Comparison of ENCODE assay signal across 29 cellular contexts in the genomic region with DNA sequence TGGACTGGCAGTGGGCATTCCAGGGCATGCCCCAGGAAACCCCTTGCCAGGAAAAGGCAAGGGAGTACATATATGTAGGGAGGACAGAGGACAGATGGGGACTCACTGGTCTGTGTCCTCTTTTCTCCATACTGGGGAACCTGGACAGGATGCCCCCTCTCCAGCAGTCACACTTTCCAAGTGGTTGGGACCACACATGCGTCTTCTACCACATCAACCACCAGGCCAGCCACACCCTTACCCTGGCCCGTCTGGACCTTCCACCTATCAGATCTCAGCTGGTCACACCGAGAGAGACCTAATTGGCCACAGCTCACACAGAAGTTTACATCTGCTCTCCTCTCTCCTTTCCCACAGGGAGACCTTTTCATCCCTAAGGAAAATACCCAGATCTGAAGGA. TPM values are rescaled to one million over a fixed set of nuclear protein-coding genes. Genes with fewer than 3 reads are reported as not detected.
DNase-seq lines count a peak whose midpoint lies in the region; ATAC-seq, FAIRE-seq and TF ChIP-seq lines count a peak whose summit lies in the region.
"Had no signal": no experiment of that assay in that cellular context is flagged by ENCODE, and none has a peak within 500 bp of the region (broad histone marks: within the 10 kb centered on the region; RNA-seq: fewer than 3 reads in every experiment).

No MANE protein-coding gene starts in this region.

- H2BK15ac ChIP-seq in H9 (ENCODE audit: low read depth, low read length): no peak overlapping the region

- H3K9me3 ChIP-seq in heart left ventricle: no peaks in the 10 kb centered on the region
- no peaks in the 10 kb centered on the region for H3K9me3 ChIP-seq in endothelial cell of umbilical vein (replicated peaks; ENCODE audit: control insufficient read depth, insufficient read depth, low read length)
- no peaks in the 10 kb centered on the region for H3K9me3 ChIP-seq in naive thymus-derived CD4-positive, alpha-beta T cell (ENCODE audit: control insufficient read depth in 2 of 3, low read length in 3 of 3)
- no peaks in the 10 kb centered on the region for H3K9me3 ChIP-seq in upper lobe of right lung
- no peaks in the 10 kb centered on the region for H3K9me3 ChIP-seq in H9 (ENCODE audit: control insufficient read depth, low read depth, low read length)
- H3K9me3 ChIP-seq: ascending aorta, thoracic aorta had no signal

- no peaks in the 10 kb centered on the region for H3K36me3 ChIP-seq in heart left ventricle
- H3K36me3 ChIP-seq in endothelial cell of umbilical vein (ENCODE audit: control insufficient read depth in 2 of 2, extremely low read depth in 1 of 2, insufficient read depth in 2 of 2, low read length in 2 of 2): no peaks in the 10 kb centered on the region
- no peaks in the 10 kb centered on the region for H3K36me3 ChIP-seq in naive thymus-derived CD4-positive, alpha-beta T cell (ENCODE audit: control insufficient read depth in 2 of 3, insufficient read depth in 3 of 3, low read length in 3 of 3)
- no peaks in the 10 kb centered on the region for H3K36me3 ChIP-seq in upper lobe of right lung
- H3K36me3 ChIP-seq: ascending aorta, cardiac muscle cell, thoracic aorta had no signal

- H3K4me2 ChIP-seq in endothelial cell of umbilical vein (ENCODE audit: insufficient read depth, low read length) (no peak overlapping the region), H9 (ENCODE audit: insufficient read depth, insufficient read length, low read length) (no peak overlapping the region)

- H3K79me2 ChIP-seq in endothelial cell of umbilical vein (ENCODE audit: control insufficient read depth, insufficient read depth, low read length) (no peaks in the 10 kb centered on the region), H9 (ENCODE audit: insufficient read depth, low read length) (no peaks in the 10 kb centered on the region)

- no peak for TF ChIP-seq POLR2A in heart left ventricle (IDR thresholded peaks at IDR 0.05)
- no peak for TF ChIP-seq POLR2A in endothelial cell of umbilical vein (IDR thresholded peaks at IDR 0.05; ENCODE audit: low read depth, low read length)

- no peak overlapping the region for H3K4me3 Mint-ChIP-seq in naive thymus-derived CD4-positive, alpha-beta T cell
- no peak overlapping the region for H3K4me3 Mint-ChIP-seq in H9
- H3K4me3 Mint-ChIP-seq in activated naive CD8-positive, alpha-beta T cell treated with anti-CD3 and anti-CD28 coated beads for 36 hours: no peak overlapping the region
- H3K4me3 Mint-ChIP-seq: activated CD4-positive, alpha-beta memory T cell treated with anti-CD3 and anti-CD28 coated beads for 36 hours; activated naive CD8-positive, alpha-beta T cell; activated T-helper 17 cell treated with anti-CD3 and anti-CD28 coated beads, Interleukin-2, amount 50 U/mL, for 72 hours; CD4-positive, alpha-beta memory T cell had no signal

- H3K27ac ChIP-seq in heart left ventricle (peak overlapping the region in 11 of 12 donors; percentile 51 to 85 (median 81)), endothelial cell of umbilical vein (ENCODE audit: insufficient read depth, low read depth, low read length) (peak overlapping the region; percentile 95), upper lobe of right lung (peak overlapping the region; percentile 30), H9 (ENCODE audit: insufficient read length, low read depth, low read length) (no peak overlapping the region)
- no peak overlapping the region for H3K27ac ChIP-seq in naive thymus-derived CD4-positive, alpha-beta T cell (ENCODE audit: low read depth, low read length)
- H3K27ac ChIP-seq: ascending aorta, cardiac muscle cell, thoracic aorta had no signal

- H2BK20ac ChIP-seq in H9 (ENCODE audit: low read depth, low read length, poor library complexity, severe bottlenecking): no peak overlapping the region

- no peak overlapping the region for H3K9ac ChIP-seq in endothelial cell of umbilical vein (replicated peaks; ENCODE audit: extremely low read depth, insufficient read depth, low read length)
- no peak overlapping the region for H3K9ac ChIP-seq in H9 (ENCODE audit: extremely low read depth, insufficient read length, low read length)

- H4K20me1 ChIP-seq in endothelial cell of umbilical vein (replicated peaks; ENCODE audit: control insufficient read depth, extremely low read depth, insufficient read depth, low read length) (no peaks in the 10 kb centered on the region), H9 (ENCODE audit: control insufficient read depth, insufficient read depth, insufficient read length) (no peaks in the 10 kb centered on the region)

- peaks cover 0 to 10% (median 4%) of the 10 kb centered on the region in 5 donors for H3K27me3 Mint-ChIP-seq in naive thymus-derived CD4-positive, alpha-beta T cell
- H3K27me3 Mint-ChIP-seq in H9 (ENCODE audit: low read depth): peaks cover 14% of the 10 kb centered on the region
- H3K27me3 Mint-ChIP-seq in activated naive CD8-positive, alpha-beta T cell treated with anti-CD3 and anti-CD28 coated beads for 36 hours: no peaks in the 10 kb centered on the region

- POLR2A ChIA-PET in endothelial cell of umbilical vein (lab: Charles Lee): interaction anchor here (1.0 to 2.7 kb wide), 4 partner anchors 10 to 30 kb away, joined by 3 to 18 read pairs (median 4); a partner anchor contains a TSS
- POLR2A ChIA-PET in naive thymus-derived CD4-positive, alpha-beta T cell (lab: Charles Lee): no interaction called here

- H3K9me1 ChIP-seq in endothelial cell of umbilical vein (replicated peaks; ENCODE audit: control insufficient read depth, extremely low read depth, insufficient read depth, low read length): no peaks in the 10 kb centered on the region

- H2AFZ ChIP-seq in endothelial cell of umbilical vein (ENCODE audit: low read depth, low read length) (no peak overlapping the region), H9 (ENCODE audit: low read length) (no peak overlapping the region)

- DNase-seq in heart left ventricle (peak in 1 of 5 donors; percentile 14), Right ventricle myocardium superior (no peak), endothelial cell of umbilical vein (ENCODE audit: low read depth, low spot score) (peak; percentile 38), upper lobe of right lung (peak; percentile 28), H9 (no peak)
- no peak for DNase-seq in naive thymus-derived CD4-positive, alpha-beta T cell
- DNase-seq in activated CD8-positive, alpha-beta memory T cell treated with anti-CD3 and anti-CD28 coated beads, Interleukin-2, amount 50 U/mL, for 48 hours: no peak
- DNase-seq in activated naive CD8-positive, alpha-beta T cell treated with anti-CD3 and anti-CD28 coated beads for 36 hours: no peak
- DNase-seq: activated CD4-positive, alpha-beta memory T cell treated with anti-CD3 and anti-CD28 coated beads for 36 hours; AML-193; CD4-positive, alpha-beta memory T cell; NCI-H1048; NCI-H1694 treated with DMSO at 0.1 percent for 48 hours; NCI-H2171; NCI-H524; nucleus accumbens; stimulated activated naive CD4-positive, alpha-beta T cell treated with Interleukin-2 at 50 U/mL for 16 hours; T-helper 1 cell had no signal

- H4K5ac ChIP-seq in H9 (ENCODE audit: insufficient read length, low read depth, low read length): no peak overlapping the region

- ATAC-seq in heart left ventricle (no peak), Right ventricle myocardium superior (ENCODE audit: poor library complexity) (no peak), upper lobe of right lung (no peak)
- ATAC-seq in naive thymus-derived CD4-positive, alpha-beta T cell: peak; percentile 20
- ATAC-seq: activated T-helper 17 cell treated with anti-CD3 and anti-CD28 coated beads, Interleukin-2, amount 50 U/mL, for 72 hours had no signal

- H3K14ac ChIP-seq in H9 (ENCODE audit: insufficient read depth, low read length): no peak overlapping the region

- no peaks in the 10 kb centered on the region for H3K23me2 ChIP-seq in H9 (ENCODE audit: insufficient read length, low read depth, low read length, poor library complexity, severe bottlenecking)

- no peaks in the 10 kb centered on the region for H3K36me3 Mint-ChIP-seq in naive thymus-derived CD4-positive, alpha-beta T cell
- H3K36me3 Mint-ChIP-seq in H9 (ENCODE audit: insufficient read depth in 1 of 3, low read depth in 3 of 3): no peaks in the 10 kb centered on the region; a peak in 1 of 7 replicates
- H3K36me3 Mint-ChIP-seq in activated naive CD8-positive, alpha-beta T cell treated with anti-CD3 and anti-CD28 coated beads for 36 hours: no peaks in the 10 kb centered on the region
- H3K36me3 Mint-ChIP-seq: activated CD4-positive, alpha-beta memory T cell treated with anti-CD3 and anti-CD28 coated beads for 36 hours; activated naive CD8-positive, alpha-beta T cell; CD4-positive, alpha-beta memory T cell had no signal

- no peaks in the 10 kb centered on the region for H3K9me3 Mint-ChIP-seq in naive thymus-derived CD4-positive, alpha-beta T cell
- H3K9me3 Mint-ChIP-seq in H9: no peaks in the 10 kb centered on the region
- H3K9me3 Mint-ChIP-seq in activated naive CD8-positive, alpha-beta T cell treated with anti-CD3 and anti-CD28 coated beads for 36 hours: no peaks in the 10 kb centered on the region
- H3K9me3 Mint-ChIP-seq: activated CD4-positive, alpha-beta memory T cell treated with anti-CD3 and anti-CD28 coated beads for 36 hours; activated T-helper 17 cell treated with anti-CD3 and anti-CD28 coated beads, Interleukin-2, amount 50 U/mL, for 72 hours had no signal

- no peak overlapping the region for H3T11ph ChIP-seq in H9 (ENCODE audit: low read length)

- CTCF ChIA-PET in endothelial cell of umbilical vein (lab: Charles Lee): interaction anchor here (1.3 to 10.5 kb wide), 7 partner anchors 8 to 126 kb away, joined by 4 to 393 read pairs (median 10); a partner anchor contains a TSS
- CTCF ChIA-PET in naive thymus-derived CD4-positive, alpha-beta T cell (lab: Charles Lee): no interaction called here

- peak; percentile 38 for FAIRE-seq in endothelial cell of umbilical vein (lab: Jason Lieb, UNC)
- FAIRE-seq: A204.1, endometrium, keratinocyte had no signal

- TF ChIP-seq CTCF in heart left ventricle (IDR thresholded peaks at IDR 0.05) (no peak), endothelial cell of umbilical vein (IDR thresholded peaks at IDR 0.05; ENCODE audit: extremely low read depth in 1 of 2, insufficient read depth in 1 of 2, low read depth in 1 of 2, low read length in 2 of 2) (no peak), upper lobe of right lung (IDR thresholded peaks at IDR 0.05) (no peak), H9 (conservative IDR thresholded peaks at IDR 0.05) (no peak)

- no peak overlapping the region for H3K23ac ChIP-seq in H9 (ENCODE audit: insufficient read length, low read depth, low read length)

- no peak overlapping the region for H4K8ac ChIP-seq in H9 (replicated peaks; ENCODE audit: insufficient read length, low read depth, low read length)

- H2BK5ac ChIP-seq in H9 (ENCODE audit: insufficient read length, low read length): no peak overlapping the region

- 72 to 81% (median 77%) methylated on average over 3 of the region's 3 CpGs for WGBS in heart left ventricle, 4 donors
- no CpG with 5 or more reads among the region's 3 CpGs for WGBS in H9 (ENCODE audit: extremely low coverage, insufficient read length, low lambda C conversion rate)

- dilution Hi-C loops in endothelial cell of umbilical vein (cut with MboI; ENCODE audit: extremely low pct_ligation_motif_present, low sequenced_read_pairs): no loop called here

- no peak overlapping the region for H4K91ac ChIP-seq in H9 (ENCODE audit: insufficient read length, low read depth, low read length)

- H2BK120ac ChIP-seq in H9 (ENCODE audit: low read depth, low read length, poor library complexity, severe bottlenecking): no peak overlapping the region

- H3K4ac ChIP-seq in H9 (ENCODE audit: low read depth, low read length): no peak overlapping the region

- H3K79me1 ChIP-seq in H9 (ENCODE audit: insufficient read depth, low read depth, low read length, poor library complexity, severe bottlenecking): no peaks in the 10 kb centered on the region

- no peaks in the 10 kb centered on the region for H3K4me1 Mint-ChIP-seq in naive thymus-derived CD4-positive, alpha-beta T cell
- H3K4me1 Mint-ChIP-seq in H9: peaks cover 10 to 14% of the 10 kb centered on the region in 2 experiments
- H3K4me1 Mint-ChIP-seq in activated naive CD8-positive, alpha-beta T cell treated with anti-CD3 and anti-CD28 coated beads for 36 hours: no peaks in the 10 kb centered on the region
- H3K4me1 Mint-ChIP-seq: activated T-helper 17 cell treated with anti-CD3 and anti-CD28 coated beads, Interleukin-2, amount 50 U/mL, for 72 hours; CD4-positive, alpha-beta memory T cell had no signal

- no peak overlapping the region for H3K18ac ChIP-seq in H9 (ENCODE audit: insufficient read length, low read depth, low read length)

- no peak overlapping the region for H3K56ac ChIP-seq in H9 (ENCODE audit: insufficient read length, low read depth, low read length)

- H3K4me3 ChIP-seq in heart left ventricle: no peak overlapping the region
- no peak overlapping the region for H3K4me3 ChIP-seq in endothelial cell of umbilical vein (replicated peaks in 1 of 3; ENCODE audit: insufficient read depth in 1 of 3, low read depth in 1 of 3, low read length in 3 of 3)
- no peak overlapping the region for H3K4me3 ChIP-seq in naive thymus-derived CD4-positive, alpha-beta T cell (ENCODE audit: low read length)
- no peak overlapping the region for H3K4me3 ChIP-seq in upper lobe of right lung
- H3K4me3 ChIP-seq: ascending aorta, cardiac muscle cell, thoracic aorta had no signal

- H2AK5ac ChIP-seq in H9 (ENCODE audit: insufficient read length, low read length): no peak overlapping the region

- H2BK12ac ChIP-seq in H9 (ENCODE audit: insufficient read length, low read depth, low read length): no peak overlapping the region

- H3K4me1 ChIP-seq in heart left ventricle (peaks cover 5 to 44% (median 31%) of the 10 kb centered on the region in 12 donors), endothelial cell of umbilical vein (ENCODE audit: control insufficient read depth, extremely low read depth, insufficient read depth, low read length) (peaks cover 52% of the 10 kb centered on the region), upper lobe of right lung (peaks cover 17% of the 10 kb centered on the region), H9 (ENCODE audit: insufficient read depth, low read length) (no peaks in the 10 kb centered on the region)
- H3K4me1 ChIP-seq in naive thymus-derived CD4-positive, alpha-beta T cell (ENCODE audit: control insufficient read depth in 2 of 2, insufficient read depth in 2 of 2, low read length in 2 of 2): no peaks in the 10 kb centered on the region
- H3K4me1 ChIP-seq: ascending aorta had no signal

- intact Hi-C loops in heart left ventricle (cut with DNase I): loop anchor here in 3 of 10 donors (2.0 to 10.0 kb wide), 5 partner anchors 27 to 229 kb away; no protein-coding TSS in a partner anchor
- intact Hi-C loops in Right ventricle myocardium superior (cut with DNase I): no loop called here
- intact Hi-C loops in endothelial cell of umbilical vein (cut with micrococcal nuclease): loop anchor here (2.0 kb wide), 1 partner anchor 77 kb away; no protein-coding TSS in a partner anchor
- intact Hi-C loops in naive thymus-derived CD4-positive, alpha-beta T cell (cut with micrococcal nuclease): no loop called here
- intact Hi-C loops in upper lobe of right lung (cut with DNase I): no loop called here

- H3K27me3 ChIP-seq in heart left ventricle: no peaks in the 10 kb centered on the region
- no peaks in the 10 kb centered on the region for H3K27me3 ChIP-seq in endothelial cell of umbilical vein (ENCODE audit: control insufficient read depth in 2 of 2, insufficient read depth in 2 of 2, low read length in 2 of 2)
- H3K27me3 ChIP-seq in naive thymus-derived CD4-positive, alpha-beta T cell (ENCODE audit: control insufficient read depth in 2 of 2, insufficient read depth in 2 of 2, low read length in 2 of 2): peaks cover 0 to 3% of the 10 kb centered on the region in 2 donors
- H3K27me3 ChIP-seq in upper lobe of right lung: no peaks in the 10 kb centered on the region
- peaks cover 2% of the 10 kb centered on the region; the same call in 1 of the 2 replicates for H3K27me3 ChIP-seq in H9 (ENCODE audit: insufficient read depth, low read length)
- H3K27me3 ChIP-seq: ascending aorta, cardiac muscle cell had no signal

- no peak overlapping the region for H3K27ac Mint-ChIP-seq in naive thymus-derived CD4-positive, alpha-beta T cell
- no peak overlapping the region for H3K27ac Mint-ChIP-seq in H9
- H3K27ac Mint-ChIP-seq in activated naive CD8-positive, alpha-beta T cell treated with anti-CD3 and anti-CD28 coated beads for 36 hours: no peak overlapping the region
- H3K27ac Mint-ChIP-seq: activated CD4-positive, alpha-beta memory T cell treated with anti-CD3 and anti-CD28 coated beads for 36 hours; activated naive CD8-positive, alpha-beta T cell; activated T-helper 17 cell treated with anti-CD3 and anti-CD28 coated beads, Interleukin-2, amount 50 U/mL, for 72 hours had no signal

- BruUV-seq in endothelial cell of umbilical vein (replicated peaks; lab: Mats Ljungman, UMichigan): no TSS peak

RNA-seq across cellular contexts. Expression of a gene that starts 8.3 kb away (rescaled TPM):
- total RNA-seq in heart left ventricle (not detected), Right ventricle myocardium superior (not detected), endothelial cell of umbilical vein (0.95 and 1.2 TPM in 2 replicates), upper lobe of right lung (not detected), H9 (2021) (0.61 and 0.81 TPM in 2 replicates)
- polyA plus RNA-seq in heart left ventricle (not detected), endothelial cell of umbilical vein (0.80 and 0.92 TPM in 2 replicates)
- polyA plus RNA-seq in endothelial cell of umbilical vein (2011; cell fraction: cytosol; rRNA removed): 0.25 and 0.34 TPM in 2 replicates
- polyA plus RNA-seq in endothelial cell of umbilical vein (2011; cell fraction: nucleus; rRNA removed): 2.9 and 3.2 TPM in 2 replicates
- 0.60 and 0.86 TPM in 2 replicates for polyA plus RNA-seq in endothelial cell of umbilical vein (2012)
- polyA minus RNA-seq in endothelial cell of umbilical vein: 0.36 and 0.61 TPM in 2 replicates
- polyA minus RNA-seq in endothelial cell of umbilical vein (2011; cell fraction: cytosol; rRNA and poly(A)+ RNA removed): not detected
- polyA minus RNA-seq in endothelial cell of umbilical vein (2011; cell fraction: nucleus; rRNA and poly(A)+ RNA removed): 0.58 and 0.87 TPM in 2 replicates
- total RNA-seq in naive thymus-derived CD4-positive, alpha-beta T cell: not detected
- not detected for polyA plus RNA-seq in naive thymus-derived CD4-positive, alpha-beta T cell
- not detected for total RNA-seq in activated naive CD8-positive, alpha-beta T cell treated with anti-CD3 and anti-CD28 coated beads for 36 hours
- total RNA-seq: activated CD4-positive, alpha-beta memory T cell treated with anti-CD3 and anti-CD28 coated beads for 36 hours; activated T-helper 17 cell treated with anti-CD3 and anti-CD28 coated beads, Interleukin-2, amount 50 U/mL, for 72 hours; ascending aorta; CD4-positive, alpha-beta memory T cell; H4; skeletal muscle tissue; thoracic aorta had no signal
- polyA plus RNA-seq: cardiac muscle cell; CD4-positive, alpha-beta memory T cell; fibroblast of lung; keratinocyte had no signal

RNA-seq across cellular contexts. Expression of a gene that starts 11.1 kb away (rescaled TPM):
- total RNA-seq in heart left ventricle (100 to 1,000 TPM in 1 of 9 donors, 10 to 100 TPM in 8; 23.5 to 116 (median 33.4) TPM), Right ventricle myocardium superior (35.1 TPM), endothelial cell of umbilical vein (404 and 427 TPM in 2 replicates), upper lobe of right lung (223 TPM), H9 (2021) (not detected in 2 replicates)
- polyA plus RNA-seq in heart left ventricle (10 to 100 TPM; 20.5 to 35.1 TPM), endothelial cell of umbilical vein (355 and 403 TPM in 2 replicates)
- 270 and 301 TPM in 2 replicates for polyA plus RNA-seq in endothelial cell of umbilical vein (2011; cell fraction: cytosol; rRNA removed)
- polyA plus RNA-seq in endothelial cell of umbilical vein (2011; cell fraction: nucleus; rRNA removed): 559 and 644 TPM in 2 replicates
- polyA plus RNA-seq in endothelial cell of umbilical vein (2012): 203 and 337 TPM in 2 replicates
- polyA minus RNA-seq in endothelial cell of umbilical vein: 398 and 445 TPM in 2 replicates
- polyA minus RNA-seq in endothelial cell of umbilical vein (2011; cell fraction: cytosol; rRNA and poly(A)+ RNA removed): not detected
- 169 and 190 TPM in 2 replicates for polyA minus RNA-seq in endothelial cell of umbilical vein (2011; cell fraction: nucleus; rRNA and poly(A)+ RNA removed)
- total RNA-seq in naive thymus-derived CD4-positive, alpha-beta T cell: under 1 TPM in 2 of 5 experiments, not detected in 3; 0.64 to 0.70 TPM
- polyA plus RNA-seq in naive thymus-derived CD4-positive, alpha-beta T cell: not detected
- not detected for total RNA-seq in activated naive CD8-positive, alpha-beta T cell treated with anti-CD3 and anti-CD28 coated beads for 36 hours
- total RNA-seq: activated CD4-positive, alpha-beta memory T cell treated with anti-CD3 and anti-CD28 coated beads for 36 hours; activated T-helper 17 cell treated with anti-CD3 and anti-CD28 coated beads, Interleukin-2, amount 50 U/mL, for 72 hours had no signal
- polyA plus RNA-seq: cardiac muscle cell; CD4-positive, alpha-beta memory T cell; keratinocyte had no signal

RNA-seq across cellular contexts. Expression of a gene that starts 47.7 kb away (rescaled TPM):
- total RNA-seq in heart left ventricle (under 1 TPM; 0.13 to 0.93 (median 0.35) TPM), Right ventricle myocardium superior (0.30 TPM), endothelial cell of umbilical vein (2.4 and 2.5 TPM in 2 replicates), upper lobe of right lung (1.5 TPM), H9 (2021) (19.5 and 19.7 TPM in 2 replicates)
- polyA plus RNA-seq in heart left ventricle (under 1 TPM; 0.17 to 0.23 TPM), endothelial cell of umbilical vein (1.4 and 1.5 TPM in 2 replicates)
- polyA plus RNA-seq in endothelial cell of umbilical vein (2011; cell fraction: cytosol; rRNA removed): 0.50 and 0.54 TPM in 2 replicates
- polyA plus RNA-seq in endothelial cell of umbilical vein (2011; cell fraction: nucleus; rRNA removed): 3.3 TPM in 2 replicates
- polyA plus RNA-seq in endothelial cell of umbilical vein (2012): 0.48 and 0.49 TPM in 2 replicates
- 4.6 and 5.1 TPM in 2 replicates for polyA minus RNA-seq in endothelial cell of umbilical vein
- not detected for polyA minus RNA-seq in endothelial cell of umbilical vein (2011; cell fraction: cytosol; rRNA and poly(A)+ RNA removed)
- 2.5 and 3.5 TPM in 2 replicates for polyA minus RNA-seq in endothelial cell of umbilical vein (2011; cell fraction: nucleus; rRNA and poly(A)+ RNA removed)
- total RNA-seq in naive thymus-derived CD4-positive, alpha-beta T cell: 1 to 10 TPM in 4 of 5 experiments, under 1 TPM in 1; 0.22 to 2.1 (median 1.5) TPM
- polyA plus RNA-seq in naive thymus-derived CD4-positive, alpha-beta T cell: under 1 TPM in 1 of 2 donors, not detected in 1; 0.07 TPM
- under 1 TPM; 0.29 to 0.40 TPM for total RNA-seq in activated naive CD8-positive, alpha-beta T cell treated with anti-CD3 and anti-CD28 coated beads for 36 hours
- total RNA-seq: ascending aorta, H4 had no signal
- polyA plus RNA-seq: keratinocyte had no signal

RNA-seq across cellular contexts. Expression of a gene that starts 55.3 kb away (rescaled TPM):
- total RNA-seq in heart left ventricle (10 to 100 TPM in 7 of 9 donors, 1 to 10 TPM in 2; 7.4 to 19.8 (median 11.6) TPM), Right ventricle myocardium superior (9.7 TPM), endothelial cell of umbilical vein (25.4 and 33.7 TPM in 2 replicates), upper lobe of right lung (33.5 TPM), H9 (2021) (15.6 and 16.3 TPM in 2 replicates)
- polyA plus RNA-seq in heart left ventricle (10 to 100 TPM in 1 of 2 donors, 1 to 10 TPM in 1; 7.7 to 13.3 TPM), endothelial cell of umbilical vein (25.5 and 29.0 TPM in 2 replicates)
- polyA plus RNA-seq in endothelial cell of umbilical vein (2011; cell fraction: cytosol; rRNA removed): 23.9 and 24.1 TPM in 2 replicates
- polyA plus RNA-seq in endothelial cell of umbilical vein (2011; cell fraction: nucleus; rRNA removed): 43.8 and 45.3 TPM in 2 replicates
- 21.7 and 26.2 TPM in 2 replicates for polyA plus RNA-seq in endothelial cell of umbilical vein (2012)
- 54.5 and 58.3 TPM in 2 replicates for polyA minus RNA-seq in endothelial cell of umbilical vein
- polyA minus RNA-seq in endothelial cell of umbilical vein (2011; cell fraction: cytosol; rRNA and poly(A)+ RNA removed): 7.4 TPM
- 24.5 and 28.9 TPM in 2 replicates for polyA minus RNA-seq in endothelial cell of umbilical vein (2011; cell fraction: nucleus; rRNA and poly(A)+ RNA removed)
- total RNA-seq in naive thymus-derived CD4-positive, alpha-beta T cell: 10 to 100 TPM in 4 of 5 experiments, 1 to 10 TPM in 1; 4.9 to 14.8 (median 14.2) TPM
- 1 to 10 TPM; 2.5 to 2.9 TPM for polyA plus RNA-seq in naive thymus-derived CD4-positive, alpha-beta T cell
- 10 to 100 TPM in 1 of 2 experiments, 1 to 10 TPM in 1; 9.9 to 10.2 TPM for total RNA-seq in activated naive CD8-positive, alpha-beta T cell treated with anti-CD3 and anti-CD28 coated beads for 36 hours

Comparison
In these comparisons a context has a peak if more than half of its experiments do, and no peak if none do; other contexts are left out.
1. DNase-seq: peak in endothelial cell of umbilical vein (single experiment) and upper lobe of right lung (single experiment); none in Right ventricle myocardium superior (single experiment), naive thymus-derived CD4-positive, alpha-beta T cell (0 of 9), activated CD8-positive, alpha-beta memory T cell treated with anti-CD3 and anti-CD28 coated beads, Interleukin-2, amount 50 U/mL, for 48 hours (single experiment), H9 (single experiment) and activated naive CD8-positive, alpha-beta T cell treated with anti-CD3 and anti-CD28 coated beads for 36 hours (single experiment).
2. H3K27ac ChIP-seq: peak in heart left ventricle (11 of 12), endothelial cell of umbilical vein (single experiment) and upper lobe of right lung (single experiment); none in naive thymus-derived CD4-positive, alpha-beta T cell (single experiment) and H9 (single experiment).
3. RNA of a gene that starts 11.1 kb away (total RNA-seq): 404 to 427 TPM in endothelial cell of umbilical vein, 223 TPM in upper lobe of right lung (single experiment), 35.1 TPM in Right ventricle myocardium superior (single experiment) and 23.5 to 116 TPM in heart left ventricle; not detected in H9, 0.64 to 0.70 TPM in naive thymus-derived CD4-positive, alpha-beta T cell and not detected in activated naive CD8-positive, alpha-beta T cell treated with anti-CD3 and anti-CD28 coated beads for 36 hours; every median in the first group is over 10 times any median in the second.